Comparison of ENCODE assay signal across 16 cellular contexts in the genomic region with DNA sequence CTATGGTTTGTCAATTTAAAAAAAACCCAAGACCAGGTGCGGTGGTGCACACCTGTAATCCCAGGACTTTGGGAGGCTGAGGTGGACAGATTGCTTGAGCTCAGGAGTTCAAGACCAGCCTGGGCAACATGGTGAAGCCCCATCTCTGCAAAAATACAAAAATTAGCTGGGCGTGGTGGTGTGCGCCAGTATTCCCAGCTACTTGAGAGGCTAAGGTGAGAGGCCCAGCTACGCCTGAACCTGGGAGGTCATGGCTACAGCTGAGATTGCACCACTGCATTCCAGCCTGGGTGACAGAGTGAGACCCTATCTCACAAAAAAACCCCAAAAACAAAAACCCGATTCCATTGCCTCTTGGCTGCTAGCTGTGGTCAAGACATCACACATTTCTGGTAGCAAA. TPM values are rescaled to one million over a fixed set of nuclear protein-coding genes. Genes with fewer than 3 reads are reported as not detected.
DNase-seq lines count a peak whose midpoint lies in the region; ATAC-seq, FAIRE-seq and TF ChIP-seq lines count a peak whose summit lies in the region.
"Not testable (repeated sequence)": the region's sequence is repeated elsewhere in the genome, so short reads cannot be mapped to it uniquely, and the experiment has no call there.
"Had no signal": no experiment of that assay in that cellular context is flagged by ENCODE, and none has a peak within 500 bp of the region (broad histone marks: within the 10 kb centered on the region; RNA-seq: fewer than 3 reads in every experiment).

No MANE protein-coding gene starts in this region.

- peaks cover 72% of the 10 kb centered on the region for H3K4me1 Mint-ChIP-seq in activated naive CD8-positive, alpha-beta T cell treated with anti-CD3 and anti-CD28 coated beads, Interleukin-2, amount 50 U/mL, for 24 hours

- H3K4me2 ChIP-seq in DOHH2 (ENCODE audit: low read length) (peak overlapping the region; percentile 93), OCI-LY7 (ENCODE audit: low read length) (peak overlapping the region; percentile 99), HepG2 (ENCODE audit: low read depth, low read length) (peak overlapping the region; percentile 84)
- not testable (repeated sequence) for H3K4me2 ChIP-seq in IMR-90 (ENCODE audit: low read depth, low read length)

- H3K36me3 ChIP-seq in DOHH2 (ENCODE audit: control insufficient read depth, low read length) (peaks cover 34% of the 10 kb centered on the region), OCI-LY7 (ENCODE audit: insufficient read depth, low read length) (peaks cover 31% of the 10 kb centered on the region)
- not testable (repeated sequence) for H3K36me3 ChIP-seq in IMR-90 (ENCODE audit: control insufficient read depth, insufficient read depth, low read length); HepG2 (replicated peaks in 1 of 2; ENCODE audit: control insufficient read depth in 1 of 2, insufficient read depth in 2 of 2, low read length in 2 of 2); suprapubic skin

- not testable (repeated sequence) for H2BK15ac ChIP-seq in IMR-90 (ENCODE audit: low read depth, low read length)

- not testable (repeated sequence) for H2AFZ ChIP-seq in IMR-90 (replicated peaks; ENCODE audit: low read length, poor library complexity); OCI-LY7 (ENCODE audit: low read length); HepG2 (ENCODE audit: low read length)

- not testable (repeated sequence) for H3K79me1 ChIP-seq in IMR-90 (ENCODE audit: low read depth in 1 of 2, low read length in 2 of 2)

- not testable (repeated sequence) for H4K91ac ChIP-seq in IMR-90 (ENCODE audit: insufficient read depth, low read depth, low read length)

- H3K56ac ChIP-seq in IMR-90 (ENCODE audit: extremely low read depth, insufficient read depth, low read length) = not testable (repeated sequence)

- not testable (repeated sequence) for H3K36me3 Mint-ChIP-seq in activated naive CD8-positive, alpha-beta T cell treated with anti-CD3 and anti-CD28 coated beads, Interleukin-2, amount 50 U/mL, for 24 hours (ENCODE audit: low read depth)

- peak overlapping the region; percentile 44 for H3K27ac Mint-ChIP-seq in activated naive CD8-positive, alpha-beta T cell treated with anti-CD3 and anti-CD28 coated beads, Interleukin-2, amount 50 U/mL, for 24 hours

- not testable (repeated sequence) for H3K4ac ChIP-seq in IMR-90 (ENCODE audit: low read depth, low read length)

- H3K9ac ChIP-seq in IMR-90 (ENCODE audit: low read depth, low read length); HepG2 (ENCODE audit: insufficient read depth, low read depth, low read length): not testable (repeated sequence)

- not testable (repeated sequence) for H2BK120ac ChIP-seq in IMR-90 (ENCODE audit: low read depth, low read length)

- H3K4me1 ChIP-seq in DOHH2 (ENCODE audit: control insufficient read depth, low read length) (peaks cover 68% of the 10 kb centered on the region), OCI-LY7 (ENCODE audit: insufficient read depth, low read length, poor library complexity, severe bottlenecking) (peaks cover 65% of the 10 kb centered on the region), HepG2 (ENCODE audit: insufficient read depth, low read length) (peaks cover 24% of the 10 kb centered on the region), suprapubic skin (peaks cover 60% of the 10 kb centered on the region)
- not testable (repeated sequence) for H3K4me1 ChIP-seq in IMR-90 (ENCODE audit: control insufficient read depth, insufficient read depth, low read length)

- not testable (repeated sequence) for H4K5ac ChIP-seq in IMR-90 (ENCODE audit: low read depth, low read length)

- no CpG with 5 or more reads among the region's 5 CpGs for WGBS in IMR-90 (ENCODE audit: extremely low coverage in 2 of 2, insufficient read length in 1 of 2), 2 experiments
- 91% methylated on average over 4 of the region's 5 CpGs for WGBS in HepG2 (ENCODE audit: low lambda C conversion rate)
- 92% methylated on average over 5 of the region's 5 CpGs for WGBS in suprapubic skin

- not testable (repeated sequence) for H3K9me1 ChIP-seq in IMR-90 (ENCODE audit: insufficient read depth, low read length)

- not testable (repeated sequence) for FAIRE-seq in HepG2 (lab: Jason Lieb, UNC)

- not testable (repeated sequence) for H3K27me3 ChIP-seq in DOHH2 (ENCODE audit: control insufficient read depth, low read length); IMR-90 (ENCODE audit: control insufficient read depth, insufficient read depth, low read length); HepG2 (ENCODE audit: control insufficient read depth in 1 of 2, insufficient read depth in 2 of 2, low read length in 2 of 2); suprapubic skin

- not testable (repeated sequence) for H3K9me2 ChIP-seq in DOHH2 (replicated peaks; ENCODE audit: control insufficient read depth, low read length); OCI-LY7 (ENCODE audit: insufficient read depth, low read length)

- not testable (repeated sequence) for H2AK5ac ChIP-seq in IMR-90 (ENCODE audit: low read depth, low read length)

- H3F3A ChIP-seq in DOHH2 (ENCODE audit: control insufficient read depth, insufficient read depth) = not testable (repeated sequence)

- H3K4me3 Mint-ChIP-seq in activated naive CD8-positive, alpha-beta T cell treated with anti-CD3 and anti-CD28 coated beads, Interleukin-2, amount 50 U/mL, for 24 hours = peak overlapping the region; percentile 2

- H2BK5ac ChIP-seq in IMR-90 (ENCODE audit: low read depth, low read length, poor library complexity, severe bottlenecking) = not testable (repeated sequence)

- H3K18ac ChIP-seq in IMR-90 (ENCODE audit: low read depth, low read length) = not testable (repeated sequence)

- H3K9me3 ChIP-seq in DOHH2 (ENCODE audit: control insufficient read depth, insufficient read depth, low read length); IMR-90 (ENCODE audit: control insufficient read depth, insufficient read depth, low read length); OCI-LY7 (ENCODE audit: low read length); HepG2 (ENCODE audit: low read length); suprapubic skin: not testable (repeated sequence)

- H3K9me3 Mint-ChIP-seq in activated naive CD8-positive, alpha-beta T cell treated with anti-CD3 and anti-CD28 coated beads, Interleukin-2, amount 50 U/mL, for 24 hours = not testable (repeated sequence)

- TF ChIP-seq POLR2A in IMR-90 (IDR thresholded peaks at IDR 0.05; ENCODE audit: low read depth, low read length); HepG2 (IDR thresholded peaks at IDR 0.05; ENCODE audit: insufficient read depth in 1 of 2, low read depth in 2 of 2, low read length in 2 of 2); suprapubic skin (IDR thresholded peaks at IDR 0.05): not testable (repeated sequence)

- TF ChIP-seq EP300 in HepG2 (IDR thresholded peaks at IDR 0.05; ENCODE audit: low read depth in 2 of 2, low read length in 2 of 2); HepG2 (CRISPR knock-in tag; IDR thresholded peaks at IDR 0.05; ENCODE audit: borderline replicate concordance); suprapubic skin (IDR thresholded peaks at IDR 0.05): not testable (repeated sequence)

- not testable (repeated sequence) for H3K14ac ChIP-seq in IMR-90 (replicated peaks; ENCODE audit: low read depth, low read length)

- H3K79me2 ChIP-seq in DOHH2 (ENCODE audit: control insufficient read depth, low read length) (peaks cover 67% of the 10 kb centered on the region), OCI-LY7 (ENCODE audit: insufficient read depth, low read depth, low read length) (peaks cover 67% of the 10 kb centered on the region), HepG2 (ENCODE audit: insufficient read depth, low read length) (peaks cover 28% of the 10 kb centered on the region)

- dilution Hi-C loops in IMR-90 (cut with HindIII; ENCODE audit: low sequenced_read_pairs, unreplicated experiment) = not testable (repeated sequence)

- not testable (repeated sequence) for H4K20me1 ChIP-seq in DOHH2 (ENCODE audit: control insufficient read depth, insufficient read depth, low read depth, low read length); IMR-90 (ENCODE audit: insufficient read depth, low read length); OCI-LY7 (ENCODE audit: insufficient read depth, low read length); HepG2 (ENCODE audit: insufficient read depth, low read length)

- intact Hi-C loops in IMR-90 (cut with micrococcal nuclease) = loop anchor here (5.0 kb wide), 1 partner anchor 453 kb away; no protein-coding TSS in a partner anchor
- intact Hi-C loops in OCI-LY7 (cut with micrococcal nuclease; ENCODE audit: unreplicated experiment) = loop anchor here (5.0 to 10.0 kb wide), 5 partner anchors 43 to 770 kb away; a partner anchor contains a TSS
- intact Hi-C loops in HepG2 (cut with micrococcal nuclease; ENCODE audit: unreplicated experiment) = loop anchor here (5.0 kb wide), 2 partner anchors 502 to 517 kb away; a partner anchor contains a TSS
- intact Hi-C loops in posterior vena cava (cut with DNase I) = not testable (repeated sequence)

- not testable (repeated sequence) for H2BK20ac ChIP-seq in IMR-90 (ENCODE audit: low read depth, low read length)

- not testable (repeated sequence) for H3K23ac ChIP-seq in IMR-90 (ENCODE audit: low read depth, low read length)

- CTCF ChIA-PET in IMR-90 (lab: Yijun Ruan, JAX) (interaction anchor here (2.0 kb wide), 1 partner anchor 16 kb away, joined by 8 read pairs; no protein-coding TSS in a partner anchor), OCI-LY7 (lab: Charles Lee; ENCODE audit: unreplicated experiment) (interaction anchor here (1.6 kb wide), 1 partner anchor 17 kb away, joined by 3 read pairs; no protein-coding TSS in a partner anchor)
- CTCF ChIA-PET in HepG2 (lab: Yijun Ruan, JAX; ENCODE audit: low intra/inter-chr PET ratio, low total read pairs) = not testable (repeated sequence)

- not testable (repeated sequence) for TF ChIP-seq CTCF in DOHH2 (IDR thresholded peaks at IDR 0.05; ENCODE audit: low read depth, low read length, poor library complexity, severe bottlenecking); IMR-90 (conservative IDR thresholded peaks at IDR 0.05; ENCODE audit: low read depth, low read length); OCI-LY7 (conservative IDR thresholded peaks at IDR 0.05; ENCODE audit: low read length); epithelial cell of esophagus (IDR thresholded peaks at IDR 0.05; ENCODE audit: insufficient read depth, low read depth, low read length, missing control alignments); HepG2 (CRISPR knock-in tag; IDR thresholded peaks at IDR 0.05); suprapubic skin (IDR thresholded peaks at IDR 0.05)

- H3K27me3 Mint-ChIP-seq in activated naive CD8-positive, alpha-beta T cell treated with anti-CD3 and anti-CD28 coated beads, Interleukin-2, amount 50 U/mL, for 24 hours = not testable (repeated sequence)

- not testable (repeated sequence) for TF ChIP-seq RAD21 in IMR-90 (IDR thresholded peaks at IDR 0.05; ENCODE audit: low read length); HepG2 (CRISPR knock-in tag; IDR thresholded peaks at IDR 0.05)

- POLR2A ChIA-PET in IMR-90 (lab: Charles Lee; ENCODE audit: unreplicated experiment) = not testable (repeated sequence)
- POLR2A ChIA-PET in OCI-LY7 (lab: Charles Lee) (interaction anchor here (0.6 to 1.8 kb wide), 8 partner anchors 21 to 103 kb away, joined by 3 to 11 read pairs (median 4); no protein-coding TSS in a partner anchor), HepG2 (lab: Yijun Ruan, JAX) (interaction anchor here (1.8 kb wide), 1 partner anchor 31 kb away, joined by 5 read pairs; a partner anchor contains a TSS)

- peak overlapping the region; percentile 36 for H2AK9ac ChIP-seq in IMR-90 (replicated peaks; ENCODE audit: low read depth, low read length, poor library complexity)

- H3K27ac ChIP-seq in DOHH2 (ENCODE audit: low read depth, low read length) = peak overlapping the region; percentile 77
- H3K27ac ChIP-seq in IMR-90 (ENCODE audit: insufficient read depth, low read length); HepG2 (ENCODE audit: extremely low read length, insufficient read depth, low read length): not testable (repeated sequence)
- peak overlapping the region; percentile 88 for H3K27ac ChIP-seq in OCI-LY7 (ENCODE audit: low read depth, low read length, poor library complexity, severe bottlenecking)
- peak overlapping the region; percentile 31 for H3K27ac ChIP-seq in suprapubic skin

- H3K4me3 ChIP-seq in DOHH2 (ENCODE audit: low read length) (peak overlapping the region; percentile 94), OCI-LY7 (ENCODE audit: low read depth, low read length, poor library complexity, severe bottlenecking) (peak overlapping the region; percentile 97), epithelial cell of esophagus (ENCODE audit: low read length) (peak overlapping the region; percentile 98), suprapubic skin (peak overlapping the region; percentile 83)
- H3K4me3 ChIP-seq in IMR-90 (ENCODE audit: insufficient read depth, low read depth, low read length); HepG2 (replicated peaks in 1 of 3; ENCODE audit: insufficient read depth in 1 of 3, low read depth in 2 of 3, low read length in 3 of 3): not testable (repeated sequence)

- H4K8ac ChIP-seq in IMR-90 (ENCODE audit: low read depth in 2 of 2, low read length in 2 of 2) = not testable (repeated sequence)

- in situ Hi-C loops in IMR-90 (cut with MboI; ENCODE audit: low sequenced_read_pairs); HepG2 (cut with HindIII; ENCODE audit: extremely low pct_ligation_motif_present, low pct_unique_long_range_greater_than_20kb): not testable (repeated sequence)

- not testable (repeated sequence) for BruUV-seq in IMR-90 (replicated peaks; lab: Mats Ljungman, UMichigan); OCI-LY7 (replicated peaks; lab: Mats Ljungman, UMichigan); HepG2 (replicated peaks; lab: Mats Ljungman, UMichigan)

- not testable (repeated sequence) for ATAC-seq in IMR-90 (ENCODE audit: low read depth); activated naive CD8-positive, alpha-beta T cell treated with anti-CD3 and anti-CD28 coated beads, Interleukin-2, amount 50 U/mL, for 24 hours; HepG2

- DNase-seq in IMR-90; OCI-LY7 (ENCODE audit: low spot score); activated naive CD8-positive, alpha-beta T cell treated with anti-CD3 and anti-CD28 coated beads, Interleukin-2, amount 50 U/mL, for 24 hours; epithelial cell of esophagus (ENCODE audit: low read depth); HepG2 (ENCODE audit: low spot score): not testable (repeated sequence)
- DNase-seq in posterior vena cava (ENCODE audit: low spot score) = peak; percentile 19
- peak in 1 of 2 donors; percentile 46 for DNase-seq in suprapubic skin (ENCODE audit: low spot score in 2 of 2)

RNA-seq across cellular contexts. Expression of a gene that starts 2.0 kb away (rescaled TPM):
- total RNA-seq in IMR-90 (2012; rRNA removed) (18.5 and 18.6 TPM in 2 replicates), OCI-LY7 (2022) (52.9 and 64.5 TPM in 2 replicates), HepG2 (2016; rRNA removed; fragmentation: Illumina TruSeq; extraction: Trizol) (16.6 and 29.6 TPM in 2 replicates), posterior vena cava (10 to 100 TPM; 23.4 to 41.6 TPM), suprapubic skin (100 to 1,000 TPM in 3 of 4 donors, 10 to 100 TPM in 1; 99.3 to 167 (median 126) TPM)
- polyA plus RNA-seq in IMR-90 (2012; rRNA removed) (12.8 and 13.8 TPM in 2 replicates), HepG2 (2011; rRNA removed) (12.9 and 14.6 TPM in 2 replicates)
- polyA plus RNA-seq in IMR-90 (2012; cell fraction: cytosol; rRNA removed) = 8.0 and 9.9 TPM in 2 replicates
- 2.0 and 3.1 TPM in 2 replicates for polyA plus RNA-seq in IMR-90 (2012; cell fraction: nucleus; rRNA removed; ENCODE audit: low replicate concordance)
- 52.4 and 60.2 TPM in 2 replicates for total RNA-seq in OCI-LY7 (2014; rRNA removed; shearing (Covaris generic))
- total RNA-seq in HepG2 (2016; cell fraction: cytosol; rRNA removed; fragmentation: Illumina TruSeq; extraction: Trizol; ENCODE audit: low read depth) = 4.1 and 4.6 TPM in 2 replicates
- total RNA-seq in HepG2 (2016; cell fraction: insoluble cytoplasmic fraction; rRNA removed; fragmentation: Illumina TruSeq; extraction: Trizol) = 17.1 and 30.7 TPM in 2 replicates
- total RNA-seq in HepG2 (2016; cell fraction: membrane; rRNA removed; fragmentation: Illumina TruSeq; extraction: Trizol) = 11.9 and 12.6 TPM in 2 replicates
- total RNA-seq in HepG2 (2016; cell fraction: nucleus; rRNA removed; fragmentation: Illumina TruSeq; extraction: Trizol) = 27.5 and 33.6 TPM in 2 replicates
- polyA plus RNA-seq in HepG2 (2011; cell fraction: cytosol; rRNA removed) = 11.3 TPM in 2 replicates
- 3.9 and 5.2 TPM in 2 replicates for polyA plus RNA-seq in HepG2 (2011; cell fraction: nucleus; rRNA removed)
- 8.5 and 11.0 TPM in 2 replicates for polyA plus RNA-seq in HepG2 (2012)
- polyA plus RNA-seq in HepG2 (2016; cell fraction: cytosol; fragmentation: Illumina TruSeq; extraction: Trizol; ENCODE audit: low read depth) = 3.8 TPM in 2 replicates
- 21.4 and 21.7 TPM in 2 replicates for polyA plus RNA-seq in HepG2 (2016; cell fraction: insoluble cytoplasmic fraction; fragmentation: Illumina TruSeq; extraction: Trizol; ENCODE audit: low read depth)
- 9.6 and 10.8 TPM in 2 replicates for polyA plus RNA-seq in HepG2 (2016; cell fraction: membrane; fragmentation: Illumina TruSeq; extraction: Trizol; ENCODE audit: low read depth)
- 42.8 and 48.3 TPM in 2 replicates for polyA plus RNA-seq in HepG2 (2016; cell fraction: nucleus; fragmentation: Illumina TruSeq; extraction: Trizol; ENCODE audit: insufficient read depth, low read depth)
- 9.2 and 31.1 TPM in 2 replicates for polyA minus RNA-seq in HepG2 (2011; rRNA and poly(A)+ RNA removed; ENCODE audit: low replicate concordance)
- polyA minus RNA-seq in HepG2 (2011; cell fraction: cytosol; rRNA and poly(A)+ RNA removed) = 12.1 and 12.7 TPM in 2 replicates
- polyA minus RNA-seq in HepG2 (2011; cell fraction: nucleus; rRNA and poly(A)+ RNA removed) = 6.6 and 10.6 TPM in 2 replicates

RNA-seq across cellular contexts. Expression of a gene that starts 31.1 kb away (rescaled TPM):
- total RNA-seq in IMR-90 (2012; rRNA removed) (0.36 and 0.56 TPM in 2 replicates), OCI-LY7 (2022) (118 and 119 TPM in 2 replicates), HepG2 (2016; rRNA removed; fragmentation: Illumina TruSeq; extraction: Trizol) (45.2 and 46.3 TPM in 2 replicates), posterior vena cava (10 to 100 TPM; 70.6 to 72.4 TPM), suprapubic skin (10 to 100 TPM; 11.5 to 32.3 (median 26.8) TPM)
- polyA plus RNA-seq in IMR-90 (2012; rRNA removed) (0.36 and 0.48 TPM in 2 replicates), HepG2 (2011; rRNA removed) (12.2 and 14.4 TPM in 2 replicates)
- polyA plus RNA-seq in IMR-90 (2012; cell fraction: cytosol; rRNA removed) = 0.25 and 0.31 TPM in 2 replicates
- polyA plus RNA-seq in IMR-90 (2012; cell fraction: nucleus; rRNA removed; ENCODE audit: low replicate concordance) = 0.11 and 0.24 TPM in 2 replicates
- 111 and 123 TPM in 2 replicates for total RNA-seq in OCI-LY7 (2014; rRNA removed; shearing (Covaris generic))
- 55.5 and 59.1 TPM in 2 replicates for total RNA-seq in HepG2 (2016; cell fraction: cytosol; rRNA removed; fragmentation: Illumina TruSeq; extraction: Trizol; ENCODE audit: low read depth)
- total RNA-seq in HepG2 (2016; cell fraction: insoluble cytoplasmic fraction; rRNA removed; fragmentation: Illumina TruSeq; extraction: Trizol) = 40.1 and 44.9 TPM in 2 replicates
- 122 and 135 TPM in 2 replicates for total RNA-seq in HepG2 (2016; cell fraction: membrane; rRNA removed; fragmentation: Illumina TruSeq; extraction: Trizol)
- total RNA-seq in HepG2 (2016; cell fraction: nucleus; rRNA removed; fragmentation: Illumina TruSeq; extraction: Trizol) = 20.8 and 25.7 TPM in 2 replicates
- polyA plus RNA-seq in HepG2 (2011; cell fraction: cytosol; rRNA removed) = 10.9 and 17.9 TPM in 2 replicates
- 5.2 and 8.5 TPM in 2 replicates for polyA plus RNA-seq in HepG2 (2011; cell fraction: nucleus; rRNA removed)
- 11.3 and 12.9 TPM in 2 replicates for polyA plus RNA-seq in HepG2 (2012)
- 76.9 and 83.3 TPM in 2 replicates for polyA plus RNA-seq in HepG2 (2016; cell fraction: cytosol; fragmentation: Illumina TruSeq; extraction: Trizol; ENCODE audit: low read depth)
- polyA plus RNA-seq in HepG2 (2016; cell fraction: insoluble cytoplasmic fraction; fragmentation: Illumina TruSeq; extraction: Trizol; ENCODE audit: low read depth) = 49.2 and 57.5 TPM in 2 replicates
- polyA plus RNA-seq in HepG2 (2016; cell fraction: membrane; fragmentation: Illumina TruSeq; extraction: Trizol; ENCODE audit: low read depth) = 129 and 152 TPM in 2 replicates
- 30.6 and 33.2 TPM in 2 replicates for polyA plus RNA-seq in HepG2 (2016; cell fraction: nucleus; fragmentation: Illumina TruSeq; extraction: Trizol; ENCODE audit: insufficient read depth, low read depth)
- polyA minus RNA-seq in HepG2 (2011; rRNA and poly(A)+ RNA removed; ENCODE audit: low replicate concordance) = 0.35 and 14.2 TPM in 2 replicates
- polyA minus RNA-seq in HepG2 (2011; cell fraction: cytosol; rRNA and poly(A)+ RNA removed) = 5.0 and 5.8 TPM in 2 replicates
- polyA minus RNA-seq in HepG2 (2011; cell fraction: nucleus; rRNA and poly(A)+ RNA removed) = 6.7 and 12.7 TPM in 2 replicates

RNA-seq across cellular contexts. Expression of a gene that starts 48.6 kb away (rescaled TPM):
- total RNA-seq in IMR-90 (2012; rRNA removed) (not detected in 2 replicates), OCI-LY7 (2022) (not detected in 2 replicates), HepG2 (2016; rRNA removed; fragmentation: Illumina TruSeq; extraction: Trizol) (not detected in 2 replicates), posterior vena cava (not detected), suprapubic skin (not detected)
- polyA plus RNA-seq in IMR-90 (2012; rRNA removed) (not detected in 2 replicates), HepG2 (2011; rRNA removed) (not detected in 2 replicates)
- polyA plus RNA-seq in IMR-90 (2012; cell fraction: cytosol; rRNA removed) = not detected in 2 replicates
- not detected in 2 replicates for polyA plus RNA-seq in IMR-90 (2012; cell fraction: nucleus; rRNA removed; ENCODE audit: low replicate concordance)
- total RNA-seq in OCI-LY7 (2014; rRNA removed; shearing (Covaris generic)) = not detected in 2 replicates
- not detected in 2 replicates for total RNA-seq in HepG2 (2016; cell fraction: cytosol; rRNA removed; fragmentation: Illumina TruSeq; extraction: Trizol; ENCODE audit: low read depth)
- not detected in 2 replicates for total RNA-seq in HepG2 (2016; cell fraction: insoluble cytoplasmic fraction; rRNA removed; fragmentation: Illumina TruSeq; extraction: Trizol)
- total RNA-seq in HepG2 (2016; cell fraction: membrane; rRNA removed; fragmentation: Illumina TruSeq; extraction: Trizol) = not detected in 2 replicates
- total RNA-seq in HepG2 (2016; cell fraction: nucleus; rRNA removed; fragmentation: Illumina TruSeq; extraction: Trizol) = not detected in 2 replicates
- polyA plus RNA-seq in HepG2 (2011; cell fraction: cytosol; rRNA removed) = not detected in 2 replicates
- polyA plus RNA-seq in HepG2 (2011; cell fraction: nucleus; rRNA removed) = not detected in 2 replicates
- polyA plus RNA-seq in HepG2 (2012) = not detected in 2 replicates
- polyA plus RNA-seq in HepG2 (2016; cell fraction: cytosol; fragmentation: Illumina TruSeq; extraction: Trizol; ENCODE audit: low read depth) = not detected in 2 replicates
- not detected in 2 replicates for polyA plus RNA-seq in HepG2 (2016; cell fraction: insoluble cytoplasmic fraction; fragmentation: Illumina TruSeq; extraction: Trizol; ENCODE audit: low read depth)
- polyA plus RNA-seq in HepG2 (2016; cell fraction: membrane; fragmentation: Illumina TruSeq; extraction: Trizol; ENCODE audit: low read depth) = not detected in 2 replicates
- not detected in 2 replicates for polyA plus RNA-seq in HepG2 (2016; cell fraction: nucleus; fragmentation: Illumina TruSeq; extraction: Trizol; ENCODE audit: insufficient read depth, low read depth)
- not detected in 2 replicates for polyA minus RNA-seq in HepG2 (2011; rRNA and poly(A)+ RNA removed; ENCODE audit: low replicate concordance)
- polyA minus RNA-seq in HepG2 (2011; cell fraction: cytosol; rRNA and poly(A)+ RNA removed) = not detected in 2 replicates
- polyA minus RNA-seq in HepG2 (2011; cell fraction: nucleus; rRNA and poly(A)+ RNA removed) = not detected in 2 replicates
- total RNA-seq: Caco-2; CD4-positive, alpha-beta memory T cell; H4; HT1080; M059J; PC-9 had no signal
- polyA plus RNA-seq: A549; CD4-positive, alpha-beta memory T cell; SK-N-SH had no signal
